7 cellular contexts compared by ENCODE assay signal in genomic region chr12:104750061-104750460, GRCh38.
DNase-seq lines count a peak whose midpoint lies in the region; ATAC-seq and TF ChIP-seq lines count a peak whose summit lies in the region.

No MANE protein-coding gene starts in this region.

- DNase-seq in UCSD-AML1 (lab: John Stamatoyannopoulos, UW; ENCODE audit: unreplicated experiment), result peak; percentile 31
- peak; percentile 76 for DNase-seq in medulla oblongata (ENCODE audit: extremely low spot score)
- DNase-seq in progenitor cell of endocrine pancreas (ENCODE audit: low spot score, unreplicated experiment), result no peak
- no peak for DNase-seq in NCI-H446 (lab: John Stamatoyannopoulos, UW)
- no peak for DNase-seq in NCI-H510A treated with DMSO at 0.1 percent for 48 hours (lab: John Stamatoyannopoulos, UW)

- no peaks in the 10 kb centered on the region for H3K27me3 Mint-ChIP-seq in progenitor cell of endocrine pancreas

- no peak overlapping the region for H3K27ac Mint-ChIP-seq in progenitor cell of endocrine pancreas

- no peak overlapping the region for H3K4me3 Mint-ChIP-seq in progenitor cell of endocrine pancreas (ENCODE audit: low read depth)

- ATAC-seq in GM18870 (IDR thresholded peaks at IDR 0.05; ENCODE audit: unreplicated experiment) (peak; percentile 41), HG03066 (IDR thresholded peaks at IDR 0.05; ENCODE audit: low read depth, unreplicated experiment) (peak; percentile 72)

- no peak for TF ChIP-seq CTCF in progenitor cell of endocrine pancreas (IDR thresholded peaks at IDR 0.05; ENCODE audit: unreplicated experiment)

- H3K36me3 Mint-ChIP-seq in progenitor cell of endocrine pancreas (ENCODE audit: insufficient read depth), result no peaks in the 10 kb centered on the region

- H3K9me3 Mint-ChIP-seq in progenitor cell of endocrine pancreas (ENCODE audit: low read depth), result no peaks in the 10 kb centered on the region

- no peaks in the 10 kb centered on the region for H3K4me1 Mint-ChIP-seq in progenitor cell of endocrine pancreas (ENCODE audit: low read depth)

Comparison
In these comparisons a context has a peak if more than half of its experiments do, and no peak if none do; other contexts are left out.
1. DNase-seq: peak in UCSD-AML1 (single experiment) and medulla oblongata (single experiment); none in progenitor cell of endocrine pancreas (single experiment), NCI-H446 (0 of 2) and NCI-H510A treated with DMSO at 0.1 percent for 48 hours (single experiment).